In genomic region chr10:323651-324293, GRCh38 we compare ENCODE assay signal across 9 cellular contexts.
DNase-seq lines count a peak whose midpoint lies in the region; ATAC-seq and TF ChIP-seq lines count a peak whose summit lies in the region.
"Had no signal": no experiment of that assay in that cellular context is flagged by ENCODE, and none has a peak within 500 bp of the region (broad histone marks: within the 10 kb centered on the region; RNA-seq: fewer than 3 reads in every experiment).

No MANE protein-coding gene starts in this region.

- no peak overlapping the region for H3K4me2 ChIP-seq in OCI-LY7 (ENCODE audit: low read length)

- peak; percentile 94 for ATAC-seq in GM21529 (IDR thresholded peaks at IDR 0.05; ENCODE audit: unreplicated experiment)
- ATAC-seq in activated CD8-positive, alpha-beta T cell treated with anti-CD3 and anti-CD28 coated beads, Interleukin-2, amount 10 ng/mL, durations not matched to agents 7 days and 5 days, result peak; percentile 98

- H3K9me3 Mint-ChIP-seq in IgD-negative memory B cell, result no peaks in the 10 kb centered on the region
- no peaks in the 10 kb centered on the region for H3K9me3 Mint-ChIP-seq in activated CD8-positive, alpha-beta T cell treated with anti-CD3 and anti-CD28 coated beads, Interleukin-2, amount 10 ng/mL, durations not matched to agents 7 days and 5 days (ENCODE audit: insufficient read depth)

- CTCF ChIA-PET in activated CD8-positive, alpha-beta T cell treated with anti-CD3 and anti-CD28 coated beads, Interleukin-2, amount 10 ng/mL, durations not matched to agents 7 days and 5 days (lab: Charles Lee), result interaction anchor here (1.1 to 1.4 kb wide), 2 partner anchors 10 to 47 kb away, joined by 3 to 4 read pairs; no protein-coding TSS in a partner anchor
- CTCF ChIA-PET in OCI-LY7 (lab: Charles Lee; ENCODE audit: unreplicated experiment), result no interaction called here

- DNase-seq in COLO829 (ENCODE audit: low spot score) (peak; percentile 73), fibroblast of peridontal ligament (ENCODE audit: extremely low read depth) (peak; percentile 97), posterior cingulate gyrus (peak in 8 of 10 donors; percentile 47 to 94 (median 67)), OCI-LY7 (ENCODE audit: low spot score) (no peak), NCI-H1930 (lab: John Stamatoyannopoulos, UW) (no peak)
- peak; percentile 64 for DNase-seq in activated CD8-positive, alpha-beta T cell treated with anti-CD3 and anti-CD28 coated beads, Interleukin-2, amount 10 ng/mL, durations not matched to agents 7 days and 5 days

- POLR2A ChIA-PET in activated CD8-positive, alpha-beta T cell treated with anti-CD3 and anti-CD28 coated beads, Interleukin-2, amount 10 ng/mL, durations not matched to agents 7 days and 5 days (lab: Charles Lee), result no interaction called here
- POLR2A ChIA-PET in OCI-LY7 (lab: Charles Lee), result no interaction called here

- H3K27me3 Mint-ChIP-seq in IgD-negative memory B cell, result peaks cover 17% of the 10 kb centered on the region
- peaks cover 2% of the 10 kb centered on the region for H3K27me3 Mint-ChIP-seq in activated CD8-positive, alpha-beta T cell treated with anti-CD3 and anti-CD28 coated beads, Interleukin-2, amount 10 ng/mL, durations not matched to agents 7 days and 5 days (ENCODE audit: low read depth)

- no peak for TF ChIP-seq CTCF in OCI-LY7 (conservative IDR thresholded peaks at IDR 0.05; ENCODE audit: low read length)

- H3K9me2 ChIP-seq in OCI-LY7 (ENCODE audit: insufficient read depth, low read length), result no peaks in the 10 kb centered on the region

- no peaks in the 10 kb centered on the region for H3K36me3 Mint-ChIP-seq in IgD-negative memory B cell
- H3K36me3 Mint-ChIP-seq in activated CD8-positive, alpha-beta T cell treated with anti-CD3 and anti-CD28 coated beads, Interleukin-2, amount 10 ng/mL, durations not matched to agents 7 days and 5 days (ENCODE audit: low read depth), result no peaks in the 10 kb centered on the region

- no peak overlapping the region for H3K27ac ChIP-seq in OCI-LY7 (ENCODE audit: low read depth, low read length, poor library complexity, severe bottlenecking)
- H3K27ac ChIP-seq: parathyroid adenoma had no signal

- no TSS peak for BruUV-seq in OCI-LY7 (replicated peaks; lab: Mats Ljungman, UMichigan)

- peak overlapping the region in 2 of 3 donors; percentile 6 to 53 for H3K27ac Mint-ChIP-seq in IgD-negative memory B cell
- H3K27ac Mint-ChIP-seq in activated CD8-positive, alpha-beta T cell treated with anti-CD3 and anti-CD28 coated beads, Interleukin-2, amount 10 ng/mL, durations not matched to agents 7 days and 5 days, result peak overlapping the region; percentile 36

- H3K9me3 ChIP-seq in OCI-LY7 (ENCODE audit: low read length), result no peaks in the 10 kb centered on the region

- H3K4me1 ChIP-seq in OCI-LY7 (ENCODE audit: insufficient read depth, low read length, poor library complexity, severe bottlenecking), result peaks cover 33% of the 10 kb centered on the region
- H3K4me1 ChIP-seq: parathyroid adenoma had no signal

- H3K4me3 ChIP-seq in OCI-LY7 (ENCODE audit: low read depth, low read length, poor library complexity, severe bottlenecking), result no peak overlapping the region

- H3K36me3 ChIP-seq in OCI-LY7 (ENCODE audit: insufficient read depth, low read length), result peaks cover 50% of the 10 kb centered on the region

- H3K79me2 ChIP-seq in OCI-LY7 (ENCODE audit: insufficient read depth, low read depth, low read length), result no peaks in the 10 kb centered on the region
- H3K79me2 ChIP-seq: parathyroid adenoma had no signal

- H3K4me3 Mint-ChIP-seq in IgD-negative memory B cell, result peak overlapping the region; percentile 11 to 92 (median 77)
- H3K4me3 Mint-ChIP-seq in activated CD8-positive, alpha-beta T cell treated with anti-CD3 and anti-CD28 coated beads, Interleukin-2, amount 10 ng/mL, durations not matched to agents 7 days and 5 days, result no peak overlapping the region

- H4K20me1 ChIP-seq in OCI-LY7 (ENCODE audit: insufficient read depth, low read length), result no peaks in the 10 kb centered on the region

- intact Hi-C loops in posterior cingulate gyrus (cut with DNase I), result no loop called here
- intact Hi-C loops in OCI-LY7 (cut with micrococcal nuclease; ENCODE audit: unreplicated experiment), result no loop called here

- H3K4me1 Mint-ChIP-seq in IgD-negative memory B cell, result peaks cover 13 to 18% (median 16%) of the 10 kb centered on the region in 3 donors
- H3K4me1 Mint-ChIP-seq in activated CD8-positive, alpha-beta T cell treated with anti-CD3 and anti-CD28 coated beads, Interleukin-2, amount 10 ng/mL, durations not matched to agents 7 days and 5 days (ENCODE audit: low read depth), result peaks cover 16% of the 10 kb centered on the region

- no peak overlapping the region for H2AFZ ChIP-seq in OCI-LY7 (ENCODE audit: low read length)
- H2AFZ ChIP-seq: parathyroid adenoma had no signal

Comparison
In these comparisons a context has a peak if more than half of its experiments do, and no peak if none do; other contexts are left out.
1. DNase-seq: peak in COLO829 (single experiment), activated CD8-positive, alpha-beta T cell treated with anti-CD3 and anti-CD28 coated beads, Interleukin-2, amount 10 ng/mL, durations not matched to agents 7 days and 5 days (single experiment), fibroblast of peridontal ligament (single experiment) and posterior cingulate gyrus (8 of 10); none in OCI-LY7 (single experiment) and NCI-H1930 (0 of 2).